ENCODE assay signal across 12 cellular contexts in genomic region chr7:16070806-16071205, GRCh38.
"Had no signal": no experiment of that assay in that cellular context is flagged by ENCODE, and none has a peak within 500 bp of the region (broad histone marks: within the 10 kb centered on the region; RNA-seq: fewer than 3 reads in every experiment).

No MANE protein-coding gene starts in this region.

- H3K27me3 ChIP-seq: adrenal gland, body of pancreas, breast epithelium, SJSA1 had no signal

- H3K9ac ChIP-seq: KMS-11, SK-N-SH had no signal

- H3K9me3 ChIP-seq: adrenal gland, body of pancreas, breast epithelium, SJSA1, SK-N-SH had no signal

- DNase-seq: activated CD4-positive, alpha-beta T cell treated with anti-CD3 and anti-CD28 coated beads, Interleukin-2, amount 10 ng/mL, durations not matched to agents 7 days and 5 days; activated gamma-delta T cell; activated naive CD4-positive, alpha-beta T cell treated with anti-CD3 and anti-CD28 coated beads for 36 hours; activated T-cell treated with anti-CD3 and anti-CD28 coated beads, Interleukin-2, amount 50 U/mL, for 24 hours had no signal

- H3K4me2 ChIP-seq: KMS-11, SK-N-SH had no signal

- H3K27ac ChIP-seq: adrenal gland, body of pancreas, KMS-11, SJSA1 had no signal

- FAIRE-seq: astrocyte had no signal

- ATAC-seq: activated CD8-positive, alpha-beta T cell treated with anti-CD3 and anti-CD28 coated beads, Interleukin-2, amount 10 ng/mL, durations not matched to agents 7 days and 5 days had no signal

- H3K4me3 ChIP-seq: adrenal gland, body of pancreas, breast epithelium, SJSA1 had no signal

- H3K36me3 ChIP-seq: adrenal gland, breast epithelium, SJSA1 had no signal

- H3K4me1 ChIP-seq: adrenal gland, SJSA1 had no signal
